Comparison of ENCODE assay signal across 8 cellular contexts in the genomic region with DNA sequence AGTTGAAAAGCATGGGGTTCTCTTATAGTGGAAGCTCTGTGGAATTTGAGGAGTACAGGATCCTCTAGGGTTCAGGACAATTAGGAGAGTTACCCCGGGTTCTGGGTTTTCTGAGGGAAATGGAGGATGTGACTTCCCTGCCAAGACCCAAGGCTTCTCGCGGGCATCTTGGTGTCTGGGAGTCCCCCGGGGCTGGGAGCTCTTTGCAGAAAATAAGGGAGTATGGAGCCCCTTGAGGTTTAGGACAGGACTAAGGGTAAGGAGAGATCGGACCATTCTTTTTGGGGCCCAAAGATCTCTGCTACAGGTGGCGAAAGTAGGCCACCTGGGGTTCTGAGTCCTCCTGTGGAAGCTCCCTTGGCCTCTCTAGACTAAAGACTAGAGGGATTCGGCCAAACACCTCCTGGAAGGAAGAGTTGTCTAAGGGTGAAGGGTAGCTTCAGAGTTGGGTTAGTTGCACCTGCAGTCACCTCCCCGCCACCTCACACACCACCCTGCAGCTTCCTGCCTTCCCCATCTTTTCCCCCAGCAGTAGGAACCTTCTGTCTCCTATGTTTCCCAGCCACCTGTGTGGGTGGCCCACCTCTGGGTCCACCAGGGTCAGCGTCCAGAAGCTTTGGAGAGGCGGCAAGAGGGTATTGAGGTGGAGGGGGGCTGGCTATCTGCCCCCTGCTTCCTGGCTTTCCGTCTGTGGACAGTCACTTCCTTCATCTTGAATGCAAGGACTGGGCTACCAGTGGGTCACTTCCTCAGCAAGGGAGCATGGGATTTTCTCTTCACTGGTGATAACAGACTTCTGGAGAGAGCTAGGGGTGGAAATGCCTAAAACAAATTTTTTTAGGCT. TPM values are rescaled to one million over a fixed set of nuclear protein-coding genes. Genes with fewer than 3 reads are reported as not detected.
DNase-seq lines count a peak whose midpoint lies in the region; ATAC-seq and TF ChIP-seq lines count a peak whose summit lies in the region.

No MANE protein-coding gene starts in this region.

- H3K79me2 ChIP-seq in fibroblast of lung (ENCODE audit: control insufficient read depth, insufficient read depth, low read length) = no peaks in the 10 kb centered on the region

- H3K9ac ChIP-seq in SK-N-MC (ENCODE audit: insufficient read length) (peak overlapping the region; percentile 69), fibroblast of lung (ENCODE audit: insufficient read depth, low read length) (peak overlapping the region; percentile 67)

- no peak overlapping the region for H2AFZ ChIP-seq in fibroblast of lung (ENCODE audit: low read length)

- H3K9me3 ChIP-seq in SK-N-MC (ENCODE audit: low read depth, low read length) (no peaks in the 10 kb centered on the region), fibroblast of lung (ENCODE audit: control insufficient read depth, insufficient read depth, low read depth, low read length) (no peaks in the 10 kb centered on the region), sigmoid colon (no peaks in the 10 kb centered on the region)

- TF ChIP-seq POLR2A in sigmoid colon (IDR thresholded peaks at IDR 0.05) = no peak

- intact Hi-C loops in sigmoid colon (cut with DNase I) = loop anchor here (1.0 to 5.0 kb wide), 4 partner anchors 18 to 100 kb away; a partner anchor contains a TSS

- no peaks in the 10 kb centered on the region for H4K20me1 ChIP-seq in fibroblast of lung (ENCODE audit: control insufficient read depth, extremely low read depth, insufficient read depth, low read length)

- 6 to 23% methylated on average over 11 of the region's 11 CpGs for WGBS in sigmoid colon, 2 donors

- no peaks in the 10 kb centered on the region for H3K36me3 ChIP-seq in SK-N-MC (ENCODE audit: insufficient read depth, low read length)
- H3K36me3 ChIP-seq in fibroblast of lung (ENCODE audit: control insufficient read depth, insufficient read depth, low read length) = no peaks in the 10 kb centered on the region
- H3K36me3 ChIP-seq in sigmoid colon = no peaks in the 10 kb centered on the region

- peak overlapping the region; percentile 61 for H3K4me2 ChIP-seq in fibroblast of lung (ENCODE audit: extremely low read depth, insufficient read depth, low read length)

- H3K27me3 ChIP-seq in fibroblast of lung (ENCODE audit: control insufficient read depth, insufficient read depth, low read length) (no peaks in the 10 kb centered on the region), sigmoid colon (no peaks in the 10 kb centered on the region)

- TF ChIP-seq EP300 in sigmoid colon (IDR thresholded peaks at IDR 0.05) = no peak

- H3K4me1 ChIP-seq in fibroblast of lung (ENCODE audit: control insufficient read depth, extremely low read depth, insufficient read depth, low read length) (no peaks in the 10 kb centered on the region), sigmoid colon (peaks cover 0 to 25% (median 17%) of the 10 kb centered on the region in 4 donors)

- H3K27ac ChIP-seq in SK-N-MC (no peak overlapping the region), fibroblast of lung (ENCODE audit: insufficient read depth, low read length) (peak overlapping the region; percentile 37), sigmoid colon (peak overlapping the region; percentile 73 to 85 (median 78))

- DNase-seq in SK-N-MC (ENCODE audit: low read depth, low spot score) = no peak
- DNase-seq in fibroblast of lung (ENCODE audit: low read depth in 2 of 2) = no peak
- DNase-seq in sigmoid colon = no peak
- DNase-seq in SKM-1 treated with dmso at 0.1 percent for 144 hours (lab: John Stamatoyannopoulos, UW; ENCODE audit: unreplicated experiment) = no peak
- DNase-seq in putamen (ENCODE audit: low spot score) = no peak
- DNase-seq in NCI-H2196 treated with DMSO at 0.1 percent for 48 hours (lab: John Stamatoyannopoulos, UW; ENCODE audit: unreplicated experiment) = no peak

- TF ChIP-seq CTCF in GM12875 (IDR thresholded peaks at IDR 0.05; ENCODE audit: borderline replicate concordance, insufficient read depth, low read depth, low read length) (no peak), fibroblast of lung (conservative IDR thresholded peaks at IDR 0.05 in 1 of 2, IDR thresholded peaks at IDR 0.05 in 1 of 2; ENCODE audit: low read depth in 1 of 2, low read length in 2 of 2) (no peak), sigmoid colon (IDR thresholded peaks at IDR 0.05) (no peak)

- H3K4me3 ChIP-seq in GM12875 (ENCODE audit: low read depth, low read length) = peak overlapping the region; percentile 89
- peak overlapping the region; percentile 92 for H3K4me3 ChIP-seq in SK-N-MC
- peak overlapping the region; percentile 77 to 95 (median 84) for H3K4me3 ChIP-seq in fibroblast of lung (replicated peaks in 1 of 4; ENCODE audit: control extremely low read depth in 1 of 4, insufficient read depth in 1 of 4, low read depth in 3 of 4, low read length in 4 of 4)
- H3K4me3 ChIP-seq in sigmoid colon = peak overlapping the region; percentile 66 to 94 (median 74)

- no peak for ATAC-seq in GM18517 (IDR thresholded peaks at IDR 0.05; ENCODE audit: unreplicated experiment)

RNA-seq across cellular contexts. Expression of a gene that starts 0.9 kb away (rescaled TPM):
- 13.9 and 20.0 TPM in 2 replicates for total RNA-seq in fibroblast of lung
- 3.4 and 4.0 TPM in 2 replicates for polyA plus RNA-seq in fibroblast of lung
- 10.5 and 12.9 TPM in 2 replicates for polyA plus RNA-seq in fibroblast of lung (2012)
- 42.1 and 66.1 TPM in 2 replicates for polyA minus RNA-seq in fibroblast of lung (ENCODE audit: low replicate concordance)
- 10 to 100 TPM; 10.3 to 20.8 (median 14.0) TPM for total RNA-seq in sigmoid colon
- polyA plus RNA-seq in sigmoid colon = 10 to 100 TPM; 31.9 to 58.7 (median 39.0) TPM

RNA-seq across cellular contexts. Expression of a gene that starts 53.0 kb away (rescaled TPM):
- 25.7 and 31.2 TPM in 2 replicates for total RNA-seq in fibroblast of lung
- polyA plus RNA-seq in fibroblast of lung = 55.8 and 56.1 TPM in 2 replicates
- 33.1 and 36.3 TPM in 2 replicates for polyA plus RNA-seq in fibroblast of lung (2012)
- 41.9 and 43.5 TPM in 2 replicates for polyA minus RNA-seq in fibroblast of lung (ENCODE audit: low replicate concordance)
- total RNA-seq in sigmoid colon = 10 to 100 TPM; 30.1 to 33.5 (median 31.6) TPM
- polyA plus RNA-seq in sigmoid colon = 10 to 100 TPM; 23.4 to 44.9 (median 43.2) TPM
